In genomic region chr20:12577213-12577612, GRCh38 we compare ENCODE assay signal across 33 cellular contexts.
"Had no signal": no experiment of that assay in that cellular context is flagged by ENCODE, and none has a peak within 500 bp of the region (broad histone marks: within the 10 kb centered on the region; RNA-seq: fewer than 3 reads in every experiment).

No MANE protein-coding gene starts in this region.

- H3K27me3 ChIP-seq: adrenal gland, body of pancreas, brain microvascular endothelial cell, breast epithelium had no signal

- H3K36me3 ChIP-seq: adrenal gland, brain microvascular endothelial cell, breast epithelium had no signal

- H3K4me1 ChIP-seq: adrenal gland, breast epithelium had no signal

- DNase-seq: activated B cell treated with CpG ODN at 0.5 μM for 24 hours; activated CD4-positive, alpha-beta memory T cell treated with anti-CD3 and anti-CD28 coated beads for 36 hours; activated CD4-positive, alpha-beta T cell treated with anti-CD3 and anti-CD28 coated beads for 4 hours; activated CD4-positive, alpha-beta T cell treated with anti-CD3 and anti-CD28 coated beads, Interleukin-2, amount 10 ng/mL, durations not matched to agents 24 days and 14 days; activated CD4-positive, alpha-beta T cell treated with anti-CD3 and anti-CD28 coated beads, Interleukin-2, amount 50 U/mL, for 1 hour; activated CD4-positive, alpha-beta T cell treated with anti-CD3 and anti-CD28 coated beads, Interleukin-2, amount 50 U/mL, for 4 hours; activated CD4-positive, CD25-positive, alpha-beta regulatory T cell treated with anti-CD3 and anti-CD28 coated beads, Interleukin-2, amount 50 U/mL, for 72 hours; activated CD8-positive, alpha-beta memory T cell treated with anti-CD3 and anti-CD28 coated beads, Interleukin-2, amount 50 U/mL, for 4 hours; activated CD8-positive, alpha-beta T cell treated with anti-CD3 and anti-CD28 coated beads for 36 hours; activated effector memory CD4-positive, alpha-beta T cell treated with anti-CD3 and anti-CD28 coated beads, Interleukin-2, amount 50 U/mL, for 16 hours; activated gamma-delta T cell treated with Interleukin-2 at 50 U/mL for 16 hours; activated naive CD4-positive, alpha-beta T cell; activated naive CD4-positive, alpha-beta T cell treated with anti-CD3 and anti-CD28 coated beads for 36 hours; activated naive CD4-positive, alpha-beta T cell treated with anti-CD3 and anti-CD28 coated beads, Interleukin-2, amount 50 U/mL, for 16 hours; activated naive CD8-positive, alpha-beta T cell treated with anti-CD3 and anti-CD28 coated beads for 36 hours; activated T-cell treated with anti-CD3 and anti-CD28 coated beads for 4 hours; activated T-cell treated with anti-CD3 and anti-CD28 coated beads, Interleukin-2, amount 50 U/mL, for 1 hour; activated T-cell treated with anti-CD3 and anti-CD28 coated beads, Interleukin-2, amount 50 U/mL, for 4 hours; activated T-cell treated with anti-CD3 and anti-CD28 coated beads, Interleukin-2, amount 50 U/mL, for 72 hours; adrenal gland; amniotic stem cell; aorta; body of pancreas; brain microvascular endothelial cell; central memory CD4-positive, alpha-beta T cell; T-helper 2 cell; T-helper 9 cell had no signal

- H3K9me3 ChIP-seq: adrenal gland, body of pancreas, breast epithelium had no signal

- ATAC-seq: activated CD8-positive, alpha-beta T cell treated with anti-CD3 and anti-CD28 coated beads for 36 hours; activated naive CD4-positive, alpha-beta T cell treated with anti-CD3 and anti-CD28 coated beads, Interleukin-2, amount 50 U/mL, for 72 hours; activated T-cell treated with anti-CD3 and anti-CD28 coated beads, Interleukin-2, amount 50 U/mL, for 4 hours; activated T-cell treated with anti-CD3 and anti-CD28 coated beads, Interleukin-2, amount 50 U/mL, for 72 hours; activated T-helper 17 cell treated with anti-CD3 and anti-CD28 coated beads, Interleukin-2, amount 50 U/mL, for 72 hours; body of pancreas had no signal

- H3K27ac ChIP-seq: adrenal gland, brain microvascular endothelial cell, breast epithelium, VCaP had no signal

- H3K4me3 ChIP-seq: adrenal gland, body of pancreas, breast epithelium had no signal

- FAIRE-seq: astrocyte, TTC549 had no signal
